8 cellular contexts compared by ENCODE assay signal in the genomic region with DNA sequence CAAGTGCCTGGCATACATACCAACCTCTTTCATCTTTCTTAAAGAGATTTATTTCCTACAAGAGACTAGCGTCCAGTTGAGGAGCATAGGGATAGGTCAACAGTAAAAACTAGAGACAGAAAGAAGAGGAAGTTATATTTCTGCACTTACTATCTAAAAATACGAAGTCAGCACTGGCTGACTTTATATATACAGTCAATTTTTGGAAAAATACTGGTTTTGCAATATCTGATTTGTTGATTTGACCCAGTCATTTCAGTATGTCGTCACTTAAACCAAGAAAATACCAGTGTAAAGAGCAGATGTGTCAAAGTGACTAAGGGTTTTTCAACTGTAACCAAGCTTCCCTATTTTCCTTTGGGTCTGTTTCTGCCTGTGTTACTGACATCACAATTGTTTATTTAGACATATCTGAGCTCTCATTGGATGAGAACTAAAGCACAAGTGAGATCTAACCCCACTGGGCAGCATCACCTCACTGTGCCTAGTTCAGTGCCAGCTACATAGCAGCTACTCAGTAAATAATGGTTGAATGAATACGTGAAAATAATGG. TPM values are rescaled to one million over a fixed set of nuclear protein-coding genes. Genes with fewer than 3 reads are reported as not detected.
DNase-seq lines count a peak whose midpoint lies in the region; ATAC-seq and TF ChIP-seq lines count a peak whose summit lies in the region.

No MANE protein-coding gene starts in this region.

- no peaks in the 10 kb centered on the region for H3K36me3 Mint-ChIP-seq in chondrocyte (ENCODE audit: low read depth)
- no peaks in the 10 kb centered on the region for H3K36me3 Mint-ChIP-seq in mesothelial cell of epicardium

- no peaks in the 10 kb centered on the region for H4K20me1 ChIP-seq in GM23248 (ENCODE audit: insufficient read depth)

- H3K9me3 ChIP-seq in GM23248 (ENCODE audit: low read depth) = no peaks in the 10 kb centered on the region

- no peak for ATAC-seq in HG03097 (IDR thresholded peaks at IDR 0.05; ENCODE audit: low FRiP score, unreplicated experiment)

- no peaks in the 10 kb centered on the region for H3F3A ChIP-seq in GM23248 (ENCODE audit: insufficient read depth)

- no peaks in the 10 kb centered on the region for H3K9me2 ChIP-seq in GM23248 (ENCODE audit: insufficient read depth)

- H3K4me1 Mint-ChIP-seq in chondrocyte (ENCODE audit: low read depth) = no peaks in the 10 kb centered on the region
- H3K4me1 Mint-ChIP-seq in mesothelial cell of epicardium = no peaks in the 10 kb centered on the region

- H3K4me2 ChIP-seq in GM23248 (ENCODE audit: unreplicated experiment) = no peak overlapping the region

- DNase-seq in EL (peak; percentile 29), GM23248 (peak; percentile 50), SIG-M5 (lab: John Stamatoyannopoulos, UW) (peak; percentile 89), iris pigment epithelial cell (ENCODE audit: low read depth) (peak; percentile 36), chondrocyte (ENCODE audit: low spot score) (no peak), mesothelial cell of epicardium (ENCODE audit: low spot score in 2 of 2, unreplicated experiment in 2 of 2) (no peak), NCI-H1436 treated with DMSO at 0.1 percent for 48 hours (lab: John Stamatoyannopoulos, UW) (no peak)

- H3K27me3 Mint-ChIP-seq in chondrocyte (ENCODE audit: low read depth) (peaks cover 3% of the 10 kb centered on the region), mesothelial cell of epicardium (ENCODE audit: low read depth) (peaks cover under 1% of the 10 kb centered on the region)

- H3K27me3 ChIP-seq in GM23248 (replicated peaks; ENCODE audit: insufficient read depth) = no peaks in the 10 kb centered on the region

- H3K4me3 Mint-ChIP-seq in chondrocyte (ENCODE audit: unreplicated experiment) (no peak overlapping the region), mesothelial cell of epicardium (no peak overlapping the region)

- no peak overlapping the region for H3K9ac ChIP-seq in GM23248

- in situ Hi-C loops in GM23248 (cut with MboI) = no loop called here

- H3K27ac ChIP-seq in GM23248 = no peak overlapping the region

- no peak overlapping the region for H3K27ac Mint-ChIP-seq in chondrocyte (ENCODE audit: unreplicated experiment)
- no peak overlapping the region for H3K27ac Mint-ChIP-seq in mesothelial cell of epicardium

- TF ChIP-seq CTCF in chondrocyte (IDR thresholded peaks at IDR 0.05) (no peak), mesothelial cell of epicardium (IDR thresholded peaks at IDR 0.05; ENCODE audit: unreplicated experiment) (no peak)

- H3K79me2 ChIP-seq in GM23248 (ENCODE audit: insufficient read depth) = no peaks in the 10 kb centered on the region

- H3K9me3 Mint-ChIP-seq in chondrocyte (ENCODE audit: low read depth) (peaks cover 8% of the 10 kb centered on the region), mesothelial cell of epicardium (peaks cover 9% of the 10 kb centered on the region)

- no peaks in the 10 kb centered on the region for H3K36me3 ChIP-seq in GM23248 (ENCODE audit: low read depth)

- H3K4me1 ChIP-seq in GM23248 (ENCODE audit: insufficient read depth) = no peaks in the 10 kb centered on the region

- H3K4me3 ChIP-seq in GM23248 = no peak overlapping the region

- H2AFZ ChIP-seq in GM23248 = no peak overlapping the region

- 38 to 45% methylated on average over 4 of the region's 4 CpGs for WGBS in GM23248 (ENCODE audit: low coverage in 1 of 2, low lambda C conversion rate in 2 of 2, missing lambda C conversion rate in 2 of 2), 2 experiments

RNA-seq across cellular contexts. Expression of a gene that starts 23.0 kb away (rescaled TPM):
- total RNA-seq in GM23248 (2014; rRNA removed; shearing (Covaris generic)) = not detected in 2 replicates
- polyA plus RNA-seq in GM23248 (2016; fragmentation: Nextera tagmentation; extraction: Ambion mirVana) = not detected in 2 replicates
- total RNA-seq in chondrocyte (0.27 to 0.85 TPM in 2 of 3 replicates, not detected in the other), mesothelial cell of epicardium (0.38 TPM in 1 of 3 replicates, not detected in the others)

Comparison
In these comparisons a context has a peak if more than half of its experiments do, and no peak if none do; other contexts are left out.
1. DNase-seq: peak in EL (single experiment), GM23248 (single experiment), SIG-M5 (single experiment) and iris pigment epithelial cell (single experiment); none in chondrocyte (single experiment), mesothelial cell of epicardium (0 of 2) and NCI-H1436 treated with DMSO at 0.1 percent for 48 hours (single experiment).